ENCODE assay signal across 12 cellular contexts in the genomic region with DNA sequence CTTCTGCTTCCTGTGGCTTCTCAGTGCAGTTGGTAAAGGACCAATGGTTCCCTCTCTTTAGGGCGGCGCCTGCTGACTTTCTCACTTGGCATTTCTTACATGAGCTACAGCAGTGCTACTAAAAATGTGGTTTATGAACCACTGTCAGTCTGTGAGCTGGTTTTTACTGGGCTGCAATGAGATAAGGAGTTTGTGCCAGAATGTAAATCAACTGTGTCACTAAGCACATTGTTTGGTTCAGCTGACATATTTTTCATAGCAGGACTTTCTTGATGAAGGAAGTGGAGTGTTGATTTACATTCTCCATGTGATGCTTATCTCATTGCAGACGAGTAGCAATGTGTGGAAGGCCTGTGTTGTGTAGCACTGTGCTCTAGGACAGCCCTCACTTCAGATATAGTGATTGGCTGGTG.
A peak's percentile ranks its signal among the peaks of the same experiment; 100 is the strongest.
DNase-seq lines count a peak whose midpoint lies in the region; ATAC-seq and TF ChIP-seq lines count a peak whose summit lies in the region.
"Had no signal": no experiment of that assay in that cellular context is flagged by ENCODE, and none has a peak within 500 bp of the region (broad histone marks: within the 10 kb centered on the region; RNA-seq: fewer than 3 reads in every experiment).

No MANE protein-coding gene starts in this region.

- H3K9me2 ChIP-seq in SK-N-SH = no peaks in the 10 kb centered on the region

- H3K4me1 Mint-ChIP-seq in HFFc6 (ENCODE audit: low read depth) (peaks cover 25% of the 10 kb centered on the region; the same call in 1 of the 2 replicates), glutamatergic neuron (ENCODE audit: low read depth, unreplicated experiment) (no peaks in the 10 kb centered on the region)

- TF ChIP-seq CTCF in HFFc6 (IDR thresholded peaks at IDR 0.05) (no peak), SK-N-SH (IDR thresholded peaks at IDR 0.05) (no peak), foreskin keratinocyte (conservative IDR thresholded peaks at IDR 0.05) (no peak), gastrocnemius medialis (IDR thresholded peaks at IDR 0.05 in 4 of 5, conservative IDR thresholded peaks at IDR 0.05 in 1 of 5) (no peak), glutamatergic neuron (IDR thresholded peaks at IDR 0.05; ENCODE audit: partially characterized antibody, unreplicated experiment) (no peak)

- POLR2A ChIA-PET in SK-N-SH (lab: Yijun Ruan, JAX) = interaction anchor here (0.6 to 0.7 kb wide), 2 partner anchors 718 to 721 kb away, joined by 3 read pairs; no protein-coding TSS in a partner anchor

- H3K9me3 Mint-ChIP-seq in HFFc6 (no peaks in the 10 kb centered on the region; the same call in 1 of the 2 replicates), glutamatergic neuron (ENCODE audit: unreplicated experiment) (peaks cover 6% of the 10 kb centered on the region)
- H3K9me3 Mint-ChIP-seq: activated T-cell treated with anti-CD3 and anti-CD28 coated beads, Interleukin-2, amount 50 U/mL, for 24 hours; stimulated activated naive CD8-positive, alpha-beta T cell treated with anti-CD3 and anti-CD28 coated beads, Interleukin-15, Interleukin-2, amounts not matched to agents 100 ng/mL and 50 ng/mL, for 24 hours had no signal

- no peaks in the 10 kb centered on the region for H3K36me3 Mint-ChIP-seq in HFFc6 (ENCODE audit: low read depth)
- no peaks in the 10 kb centered on the region for H3K36me3 Mint-ChIP-seq in glutamatergic neuron (ENCODE audit: unreplicated experiment)

- H3K4me2 ChIP-seq in SK-N-SH = no peak overlapping the region

- H3K27me3 Mint-ChIP-seq in HFFc6 (ENCODE audit: insufficient read depth) = peaks cover 4% of the 10 kb centered on the region
- H3K27me3 Mint-ChIP-seq in glutamatergic neuron (ENCODE audit: unreplicated experiment) = peaks cover 2% of the 10 kb centered on the region
- H3K27me3 Mint-ChIP-seq: activated T-cell treated with anti-CD3 and anti-CD28 coated beads, Interleukin-2, amount 50 U/mL, for 24 hours had no signal

- H3K9ac ChIP-seq in SK-N-SH = no peak overlapping the region

- intact Hi-C loops in sciatic nerve (cut with DNase I) = no loop called here
- intact Hi-C loops in gastrocnemius medialis (cut with DNase I; ENCODE audit: low total_unique reads) = no loop called here

- in situ Hi-C loops in gastrocnemius medialis (cut with MboI; ENCODE audit: low sequenced_read_pairs in 4 of 4) = no loop called here

- TF ChIP-seq POLR2A in gastrocnemius medialis (IDR thresholded peaks at IDR 0.05) = no peak

- no peak for TF ChIP-seq RAD21 in SK-N-SH (IDR thresholded peaks at IDR 0.05; ENCODE audit: low read length)

- H3K4me3 Mint-ChIP-seq in HFFc6 (no peak overlapping the region), glutamatergic neuron (ENCODE audit: unreplicated experiment) (no peak overlapping the region)
- H3K4me3 Mint-ChIP-seq: activated T-cell treated with anti-CD3 and anti-CD28 coated beads, Interleukin-2, amount 50 U/mL, for 24 hours; stimulated activated naive CD8-positive, alpha-beta T cell treated with anti-CD3 and anti-CD28 coated beads, Interleukin-15, Interleukin-2, amounts not matched to agents 100 ng/mL and 50 ng/mL, for 24 hours had no signal

- no peaks in the 10 kb centered on the region for H4K20me1 ChIP-seq in SK-N-SH (ENCODE audit: insufficient read depth)

- peaks cover 0 to 26% of the 10 kb centered on the region in 2 experiments; a peak in 3 of 4 replicates for H3K4me1 ChIP-seq in SK-N-SH (ENCODE audit: control insufficient read depth in 1 of 2, insufficient read depth in 2 of 2, low read depth in 1 of 2, low read length in 1 of 2)
- H3K4me1 ChIP-seq in foreskin keratinocyte = peaks cover 8% of the 10 kb centered on the region
- H3K4me1 ChIP-seq in gastrocnemius medialis = peaks cover 15 to 18% of the 10 kb centered on the region in 2 donors

- ATAC-seq in foreskin keratinocyte (peak; percentile 68), sciatic nerve (peak; percentile 15), gastrocnemius medialis (no peak)

- H3K27me3 ChIP-seq in SK-N-SH (ENCODE audit: insufficient read depth) = no peaks in the 10 kb centered on the region
- H3K27me3 ChIP-seq in foreskin keratinocyte = no peaks in the 10 kb centered on the region
- no peaks in the 10 kb centered on the region for H3K27me3 ChIP-seq in gastrocnemius medialis

- H3K79me2 ChIP-seq in SK-N-SH (ENCODE audit: insufficient read depth) = no peaks in the 10 kb centered on the region

- CTCF ChIA-PET in SK-N-SH (lab: Yijun Ruan, JAX) = interaction anchor here (0.8 kb wide), 1 partner anchor 25 kb away, joined by 3 read pairs; no protein-coding TSS in a partner anchor

- no peaks in the 10 kb centered on the region for H3K9me3 ChIP-seq in SK-N-SH
- H3K9me3 ChIP-seq in gastrocnemius medialis = no peaks in the 10 kb centered on the region

- no peak overlapping the region for H2AFZ ChIP-seq in SK-N-SH (ENCODE audit: low read depth)

- no peak for TF ChIP-seq EP300 in SK-N-SH (IDR thresholded peaks at IDR 0.05; ENCODE audit: borderline replicate concordance in 1 of 2, low read depth in 1 of 2, low read length in 1 of 2)

- DNase-seq in HFFc6 = peak; percentile 70
- peak; percentile 50 for DNase-seq in SK-N-SH
- peak; percentile 47 to 72 for DNase-seq in foreskin keratinocyte
- no peak for DNase-seq in sciatic nerve (ENCODE audit: low spot score)
- no peak for DNase-seq in occipital lobe (lab: John Stamatoyannopoulos, UW)
- DNase-seq in gastrocnemius medialis = no peak
- DNase-seq in glutamatergic neuron = no peak
- no peak for DNase-seq in NCI-H146 (lab: John Stamatoyannopoulos, UW)
- DNase-seq: activated T-cell treated with anti-CD3 and anti-CD28 coated beads, Interleukin-2, amount 50 U/mL, for 24 hours; head of caudate nucleus; Karpas-422 had no signal

- H3F3A ChIP-seq in SK-N-SH (replicated peaks; ENCODE audit: insufficient read depth) = no peaks in the 10 kb centered on the region

- H3K4me3 ChIP-seq in SK-N-SH (ENCODE audit: low read depth in 2 of 2, low read length in 1 of 2) (no peak overlapping the region), gastrocnemius medialis (no peak overlapping the region)

- H3K27ac Mint-ChIP-seq in HFFc6 = no peak overlapping the region
- H3K27ac Mint-ChIP-seq in glutamatergic neuron (ENCODE audit: unreplicated experiment) = no peak overlapping the region
- H3K27ac Mint-ChIP-seq: activated T-cell treated with anti-CD3 and anti-CD28 coated beads, Interleukin-2, amount 50 U/mL, for 24 hours; stimulated activated naive CD8-positive, alpha-beta T cell treated with anti-CD3 and anti-CD28 coated beads, Interleukin-15, Interleukin-2, amounts not matched to agents 100 ng/mL and 50 ng/mL, for 24 hours had no signal

- H3K36me3 ChIP-seq in SK-N-SH (replicated peaks in 1 of 2; ENCODE audit: control insufficient read depth in 1 of 2, insufficient read depth in 2 of 2, low read length in 1 of 2) = no peaks in the 10 kb centered on the region
- no peaks in the 10 kb centered on the region for H3K36me3 ChIP-seq in gastrocnemius medialis

- H3K27ac ChIP-seq in SK-N-SH (ENCODE audit: low read depth in 2 of 2, low read length in 1 of 2) (peak overlapping the region in 1 of 2 experiments; percentile 56; a peak in 2 of 4 replicates), foreskin keratinocyte (no peak overlapping the region), gastrocnemius medialis (no peak overlapping the region)

- WGBS in SK-N-SH (ENCODE audit: low lambda C conversion rate) = 33% methylated on average over 3 of the region's 3 CpGs

TF ChIP-seq in SK-N-SH, 30 proteins besides CTCF, POLR2A, EP300 and RAD21:
- TF ChIP-seq RCOR1 (IDR thresholded peaks at IDR 0.05; ENCODE audit: low read length) = peak; percentile 74
- TF ChIP-seq, protein P1, sequence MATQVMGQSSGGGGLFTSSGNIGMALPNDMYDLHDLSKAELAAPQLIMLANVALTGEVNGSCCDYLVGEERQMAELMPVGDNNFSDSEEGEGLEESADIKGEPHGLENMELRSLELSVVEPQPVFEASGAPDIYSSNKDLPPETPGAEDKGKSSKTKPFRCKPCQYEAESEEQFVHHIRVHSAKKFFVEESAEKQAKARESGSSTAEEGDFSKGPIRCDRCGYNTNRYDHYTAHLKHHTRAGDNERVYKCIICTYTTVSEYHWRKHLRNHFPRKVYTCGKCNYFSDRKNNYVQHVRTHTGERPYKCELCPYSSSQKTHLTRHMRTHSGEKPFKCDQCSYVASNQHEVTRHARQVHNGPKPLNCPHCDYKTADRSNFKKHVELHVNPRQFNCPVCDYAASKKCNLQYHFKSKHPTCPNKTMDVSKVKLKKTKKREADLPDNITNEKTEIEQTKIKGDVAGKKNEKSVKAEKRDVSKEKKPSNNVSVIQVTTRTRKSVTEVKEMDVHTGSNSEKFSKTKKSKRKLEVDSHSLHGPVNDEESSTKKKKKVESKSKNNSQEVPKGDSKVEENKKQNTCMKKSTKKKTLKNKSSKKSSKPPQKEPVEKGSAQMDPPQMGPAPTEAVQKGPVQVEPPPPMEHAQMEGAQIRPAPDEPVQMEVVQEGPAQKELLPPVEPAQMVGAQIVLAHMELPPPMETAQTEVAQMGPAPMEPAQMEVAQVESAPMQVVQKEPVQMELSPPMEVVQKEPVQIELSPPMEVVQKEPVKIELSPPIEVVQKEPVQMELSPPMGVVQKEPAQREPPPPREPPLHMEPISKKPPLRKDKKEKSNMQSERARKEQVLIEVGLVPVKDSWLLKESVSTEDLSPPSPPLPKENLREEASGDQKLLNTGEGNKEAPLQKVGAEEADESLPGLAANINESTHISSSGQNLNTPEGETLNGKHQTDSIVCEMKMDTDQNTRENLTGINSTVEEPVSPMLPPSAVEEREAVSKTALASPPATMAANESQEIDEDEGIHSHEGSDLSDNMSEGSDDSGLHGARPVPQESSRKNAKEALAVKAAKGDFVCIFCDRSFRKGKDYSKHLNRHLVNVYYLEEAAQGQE (IDR thresholded peaks at IDR 0.05; ENCODE audit: low read depth, low read length) = no peak
- peak; percentile 26 for TF ChIP-seq CHD2 (IDR thresholded peaks at IDR 0.05; ENCODE audit: low read length, partially characterized antibody)
- no peak for TF ChIP-seq TCF12 (IDR thresholded peaks at IDR 0.05)
- peak; percentile 77 for TF ChIP-seq GATA2 (CRISPR knock-in tag; IDR thresholded peaks at IDR 0.05)
- TF ChIP-seq SIN3A (IDR thresholded peaks at IDR 0.05; ENCODE audit: borderline replicate concordance, low read depth, low read length) = no peak

Comparison
In these comparisons a context has a peak if more than half of its experiments do, and no peak if none do; other contexts are left out.
1. DNase-seq: peak in HFFc6 (single experiment), SK-N-SH (single experiment) and foreskin keratinocyte (2 of 2); none in sciatic nerve (single experiment), occipital lobe (single experiment), gastrocnemius medialis (0 of 2), glutamatergic neuron (single experiment) and NCI-H146 (single experiment).
2. ATAC-seq: peak in foreskin keratinocyte (single experiment) and sciatic nerve (single experiment); none in gastrocnemius medialis (0 of 2).